Comparison of ENCODE assay signal across 13 cellular contexts in genomic region chr3:183527980-183528379, GRCh38. TPM values are rescaled to one million over a fixed set of nuclear protein-coding genes. Genes with fewer than 3 reads are reported as not detected.
DNase-seq lines count a peak whose midpoint lies in the region; ATAC-seq and TF ChIP-seq lines count a peak whose summit lies in the region.
"Had no signal": no experiment of that assay in that cellular context is flagged by ENCODE, and none has a peak within 500 bp of the region (broad histone marks: within the 10 kb centered on the region; RNA-seq: fewer than 3 reads in every experiment).

No MANE protein-coding gene starts in this region.

- peaks cover 67% of the 10 kb centered on the region for H3K36me3 Mint-ChIP-seq in activated CD4-positive, alpha-beta T cell treated with anti-CD3 and anti-CD28 coated beads, Interleukin-2, amount 10 ng/mL, durations not matched to agents 24 days and 14 days (ENCODE audit: low read depth)
- H3K36me3 Mint-ChIP-seq in natural killer cell: no peaks in the 10 kb centered on the region

- no peak for DNase-seq in activated CD4-positive, alpha-beta T cell treated with anti-CD3 and anti-CD28 coated beads, Interleukin-2, amount 10 ng/mL, durations not matched to agents 24 days and 14 days
- DNase-seq in activated CD4-positive, alpha-beta T cell treated with anti-CD3 and anti-CD28 coated beads for 4 hours: no peak
- no peak for DNase-seq in natural killer cell
- DNase-seq in coronary artery (ENCODE audit: low spot score): no peak
- no peak for DNase-seq in activated gamma-delta T cell treated with Interleukin-2 at 50 U/mL for 16 hours
- no peak for DNase-seq in MV-4-11 (lab: John Stamatoyannopoulos, UW)
- DNase-seq: GDM1, NCI-H2171 had no signal

- peak overlapping the region; percentile 73 for H3K4me3 Mint-ChIP-seq in activated CD4-positive, alpha-beta T cell treated with anti-CD3 and anti-CD28 coated beads, Interleukin-2, amount 10 ng/mL, durations not matched to agents 24 days and 14 days
- H3K4me3 Mint-ChIP-seq in natural killer cell: no peak overlapping the region

- peak overlapping the region; percentile 79 for H3K27ac Mint-ChIP-seq in activated CD4-positive, alpha-beta T cell treated with anti-CD3 and anti-CD28 coated beads, Interleukin-2, amount 10 ng/mL, durations not matched to agents 24 days and 14 days
- H3K27ac Mint-ChIP-seq in natural killer cell: peak overlapping the region; percentile 63 to 81

- intact Hi-C loops in activated CD4-positive, alpha-beta T cell treated with anti-CD3 and anti-CD28 coated beads, Interleukin-2, amount 10 ng/mL, durations not matched to agents 24 days and 14 days (cut with micrococcal nuclease): loop anchor here (1.0 kb wide), 2 partner anchors 12 to 27 kb away; partner anchors contain the start of gene KLHL6
- intact Hi-C loops in natural killer cell (cut with micrococcal nuclease): no loop called here

- H3K27me3 Mint-ChIP-seq in activated CD4-positive, alpha-beta T cell treated with anti-CD3 and anti-CD28 coated beads, Interleukin-2, amount 10 ng/mL, durations not matched to agents 24 days and 14 days: no peaks in the 10 kb centered on the region
- H3K27me3 Mint-ChIP-seq in natural killer cell (ENCODE audit: low read depth in 2 of 2): no peaks in the 10 kb centered on the region

- ATAC-seq in GM21786 (IDR thresholded peaks at IDR 0.05; ENCODE audit: unreplicated experiment) (peak; percentile 36), natural killer cell (no peak)

- no peak overlapping the region for H2AFZ ChIP-seq in KMS-11 (ENCODE audit: low read depth)

- no peaks in the 10 kb centered on the region for H3K79me2 ChIP-seq in KMS-11 (ENCODE audit: insufficient read depth, low read depth)

- H3K9me3 Mint-ChIP-seq in activated CD4-positive, alpha-beta T cell treated with anti-CD3 and anti-CD28 coated beads, Interleukin-2, amount 10 ng/mL, durations not matched to agents 24 days and 14 days: no peaks in the 10 kb centered on the region
- H3K9me3 Mint-ChIP-seq in natural killer cell: peaks cover 0 to 2% of the 10 kb centered on the region in 2 donors

- H3K4me3 ChIP-seq in KMS-11 (IDR thresholded peaks at IDR 0.05; ENCODE audit: insufficient read depth, low read depth, low read length) (peak overlapping the region; percentile 15), coronary artery (no peak overlapping the region)
- H3K4me3 ChIP-seq: SJSA1 had no signal

- H3K4me2 ChIP-seq in KMS-11: peak overlapping the region; percentile 77

- H3K4me1 Mint-ChIP-seq in activated CD4-positive, alpha-beta T cell treated with anti-CD3 and anti-CD28 coated beads, Interleukin-2, amount 10 ng/mL, durations not matched to agents 24 days and 14 days: peaks cover 47% of the 10 kb centered on the region
- peaks cover 25 to 26% of the 10 kb centered on the region in 2 donors for H3K4me1 Mint-ChIP-seq in natural killer cell

- peaks cover 47% of the 10 kb centered on the region for H3K4me1 ChIP-seq in KMS-11 (ENCODE audit: low read depth, poor library complexity, severe bottlenecking)
- H3K4me1 ChIP-seq: SJSA1 had no signal

- TF ChIP-seq CTCF in KMS-11 (conservative IDR thresholded peaks at IDR 0.05; ENCODE audit: low read depth, low read length) (no peak), natural killer cell (IDR thresholded peaks at IDR 0.05) (no peak), coronary artery (IDR thresholded peaks at IDR 0.05) (no peak)

- no peaks in the 10 kb centered on the region for H3K36me3 ChIP-seq in KMS-11 (ENCODE audit: insufficient read depth)
- H3K36me3 ChIP-seq: SJSA1 had no signal

- H3K27ac ChIP-seq in KMS-11: no peak overlapping the region
- no peak overlapping the region for H3K27ac ChIP-seq in coronary artery
- H3K27ac ChIP-seq: SJSA1 had no signal

- no peak overlapping the region for H3K9ac ChIP-seq in KMS-11

- no peaks in the 10 kb centered on the region for H4K20me1 ChIP-seq in KMS-11 (ENCODE audit: insufficient read depth)

- H3K27me3 ChIP-seq in KMS-11 (ENCODE audit: insufficient read depth, low read depth): no peaks in the 10 kb centered on the region
- H3K27me3 ChIP-seq: SJSA1 had no signal

RNA-seq across cellular contexts. Expression of gene KLHL6, which starts 27.5 kb away (rescaled TPM):
- 44.9 and 47.1 TPM in 2 replicates for total RNA-seq in activated CD4-positive, alpha-beta T cell treated with anti-CD3 and anti-CD28 coated beads, Interleukin-2, amount 10 ng/mL, durations not matched to agents 24 days and 14 days
- 10 to 100 TPM; 10.9 to 17.3 (median 13.6) TPM for total RNA-seq in natural killer cell
- total RNA-seq: A673, fibroblast of villous mesenchyme, SJSA1 had no signal
